35 cellular contexts compared by ENCODE assay signal in the genomic region with DNA sequence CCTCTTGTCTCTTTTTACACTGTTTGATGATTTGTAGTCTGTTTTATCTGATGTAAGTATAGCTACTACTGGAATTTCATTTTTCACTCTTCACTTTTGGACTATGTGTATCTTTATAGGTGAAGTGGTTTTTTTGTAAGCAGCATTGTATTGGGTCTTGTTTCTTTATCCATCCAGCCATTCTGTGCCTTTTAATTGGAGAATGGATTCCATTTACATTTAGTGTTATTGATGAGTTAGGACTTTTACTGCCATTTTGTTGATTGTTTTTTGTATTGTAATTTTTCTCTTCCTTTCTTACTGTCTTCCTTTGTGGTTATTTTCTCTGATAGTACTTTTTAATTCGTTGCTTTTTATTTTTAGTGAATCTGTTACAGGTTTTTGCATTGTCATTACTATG.
"Had no signal": no experiment of that assay in that cellular context is flagged by ENCODE, and none has a peak within 500 bp of the region (broad histone marks: within the 10 kb centered on the region; RNA-seq: fewer than 3 reads in every experiment).

No MANE protein-coding gene starts in this region.

- H3K27me3 ChIP-seq: MG63 had no signal

- H3K4me3 ChIP-seq: MG63 had no signal

- DNase-seq: Karpas-422, Kasumi-1, MG63, MM.1S, MV-4-11, NCI-H1048, NCI-H1092, NCI-H1092 treated with DMSO at 0.1 percent for 48 hours, NCI-H1105, NCI-H1105 treated with DMSO at 0.1 percent for 48 hours, NCI-H1417, NCI-H1417 treated with DMSO at 0.1 percent for 48 hours, NCI-H1436, NCI-H1436 treated with DMSO at 0.1 percent for 48 hours, NCI-H146, NCI-H1694, NCI-H1694 treated with DMSO at 0.1 percent for 48 hours, NCI-H187, NCI-H187 treated with DMSO at 0.1 percent for 48 hours, NCI-H1930, NCI-H2029, NCI-H2029 treated with DMSO at 0.1 percent for 48 hours, NCI-H2081, NCI-H2081 treated with DMSO at 0.1 percent for 48 hours, NCI-H2107, NCI-H2171, NCI-H2171 treated with DMSO at 0.1 percent for 48 hours, NCI-H2227 treated with DMSO at 0.1 percent for 48 hours, NCI-H226, NCI-H345, NCI-H446, NCI-H446 treated with DMSO at 0.1 percent for 48 hours, NCI-H510A, NCI-H510A treated with DMSO at 0.1 percent for 48 hours, NCI-H524 had no signal
